ENCODE assay signal across 2 cellular contexts in the genomic region with DNA sequence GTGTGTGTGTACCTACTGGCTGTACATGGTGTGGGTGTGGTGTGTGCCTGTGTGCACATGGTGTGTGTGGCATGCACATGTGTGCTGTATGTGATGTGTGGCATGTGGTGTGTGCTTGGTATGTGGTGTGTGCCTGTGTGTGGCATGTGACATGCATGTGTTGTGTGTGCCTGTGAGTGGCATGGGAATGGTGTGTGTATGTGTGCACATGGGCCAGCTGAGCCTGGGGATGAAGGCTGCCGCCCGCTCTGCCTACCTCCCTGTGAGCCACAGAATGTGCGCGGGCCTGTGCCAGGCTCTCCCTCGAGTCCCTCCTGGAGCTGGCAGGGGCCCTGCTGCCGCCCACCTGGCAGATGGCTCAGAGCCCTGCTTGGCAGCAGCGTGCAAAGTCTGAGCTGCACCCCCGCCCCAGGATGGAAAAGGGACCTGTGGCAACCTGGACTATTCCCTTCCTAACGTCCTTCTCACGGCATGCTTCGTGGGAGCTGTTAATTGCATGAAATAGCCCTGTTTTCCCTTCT.
TF ChIP-seq lines count a peak whose summit lies in the region.

No MANE protein-coding gene starts in this region.

TF ChIP-seq in HEK293T, 16 proteins besides CTCF, POLR2A, EP300 and RAD21:
- TF ChIP-seq SUZ12 (IDR thresholded peaks at IDR 0.05) (no peak), TARDBP (IDR thresholded peaks at IDR 0.05) (peak; percentile 93), SP1 (IDR thresholded peaks at IDR 0.05) (no peak), BHLHE40 (IDR thresholded peaks at IDR 0.05; ENCODE audit: borderline replicate concordance) (no peak)

TF ChIP-seq in K562, 482 proteins besides CTCF, POLR2A, EP300 and RAD21:
- TF ChIP-seq POLR2B (IDR thresholded peaks at IDR 0.05; ENCODE audit: low read depth, partially characterized antibody): peak; percentile 34
- 0 out of 2 replicates have a peak, but pooled peaks have one; percentile 2 for TF ChIP-seq POLR2G (IDR thresholded peaks at IDR 0.05; ENCODE audit: low read depth, low read length)
- TF ChIP-seq CBX5 (IDR thresholded peaks at IDR 0.05; ENCODE audit: borderline replicate concordance, low read depth): no peak
- TF ChIP-seq KDM1A (IDR thresholded peaks at IDR 0.05): peak in 1 of 2 experiments; percentile 58; a peak in 1 of 4 replicates
- peak; percentile 63 for TF ChIP-seq SUPT5H (IDR thresholded peaks at IDR 0.05)
- TF ChIP-seq TARDBP (IDR thresholded peaks at IDR 0.05): 0 out of 2 replicates have a peak, but pooled peaks have one; percentile 43
- TF ChIP-seq ZNF23 (CRISPR knock-in tag; IDR thresholded peaks at IDR 0.05): no peak
- TF ChIP-seq EWSR1 (IDR thresholded peaks at IDR 0.05; ENCODE audit: borderline replicate concordance, low read depth, partially characterized antibody): no peak
- TF ChIP-seq STAT5A (IDR thresholded peaks at IDR 0.05; ENCODE audit: borderline replicate concordance, low read length): peak; percentile 41; the same call in 1 of the 2 replicates
- no peak for TF ChIP-seq RBM39 (optimal IDR thresholded peaks at IDR 0.05; ENCODE audit: low read depth, low read length)
